ENCODE assay signal across 6 cellular contexts in the genomic region with DNA sequence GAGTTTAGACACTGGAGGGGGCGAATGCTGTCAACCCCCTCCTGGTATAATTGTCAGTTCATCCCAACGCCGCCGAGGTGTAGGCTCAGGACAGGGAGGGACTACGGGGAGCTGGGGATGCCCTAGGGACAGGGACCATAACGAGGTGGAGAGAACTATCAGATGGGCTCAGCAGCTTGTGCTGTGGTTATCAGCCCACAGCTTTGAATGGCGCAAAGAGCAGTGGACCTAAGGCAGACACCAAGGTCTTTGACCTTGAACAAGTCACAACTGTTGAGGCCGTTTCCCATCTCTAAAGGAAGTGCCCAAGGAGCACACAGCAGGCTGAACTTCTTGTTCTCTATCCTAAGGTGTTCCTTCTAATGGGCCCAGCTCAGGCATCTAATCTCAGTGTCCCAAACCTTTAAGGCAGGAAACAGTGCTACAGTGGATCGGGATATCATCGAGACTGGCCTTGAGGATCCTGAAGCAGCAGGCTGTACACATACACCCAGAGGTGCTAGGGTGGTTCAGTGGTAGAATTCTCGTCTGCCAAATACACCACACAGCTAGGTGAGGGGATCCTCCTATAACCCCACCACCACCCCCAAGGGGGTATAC. TPM values are rescaled to one million over a fixed set of nuclear protein-coding genes. Genes with fewer than 3 reads are reported as not detected.
DNase-seq lines count a peak whose midpoint lies in the region; ATAC-seq and TF ChIP-seq lines count a peak whose summit lies in the region.

No MANE protein-coding gene starts in this region.

- H3K4me3 ChIP-seq in KMS-11 (IDR thresholded peaks at IDR 0.05; ENCODE audit: insufficient read depth, low read depth, low read length), result no peak overlapping the region
- H3K4me3 ChIP-seq in parathyroid adenoma (ENCODE audit: low read depth, low read length), result peak overlapping the region; percentile 63
- no peak overlapping the region for H3K4me3 ChIP-seq in mucosa of descending colon

- H3K9me3 ChIP-seq in parathyroid adenoma (ENCODE audit: control insufficient read depth, low read length), result no peaks in the 10 kb centered on the region
- no peaks in the 10 kb centered on the region for H3K9me3 ChIP-seq in mucosa of descending colon

- H3K4me2 ChIP-seq in KMS-11 (peak overlapping the region; percentile 85), parathyroid adenoma (ENCODE audit: low read length) (peak overlapping the region; percentile 87)

- H3K4me1 ChIP-seq in KMS-11 (ENCODE audit: low read depth, poor library complexity, severe bottlenecking), result peaks cover 35% of the 10 kb centered on the region
- peaks cover 8% of the 10 kb centered on the region for H3K4me1 ChIP-seq in parathyroid adenoma
- H3K4me1 ChIP-seq in mucosa of descending colon (ENCODE audit: low read depth), result peaks cover 20% of the 10 kb centered on the region

- DNase-seq in mucosa of descending colon (no peak), GM20000 (ENCODE audit: low spot score) (no peak), SHP77 treated with DMSO at 0.1 percent for 48 hours (lab: John Stamatoyannopoulos, UW) (no peak)

- H3K27ac ChIP-seq in KMS-11 (peak overlapping the region; percentile 93), cingulate gyrus (ENCODE audit: low read depth, low read length) (peak overlapping the region; percentile 96), parathyroid adenoma (peak overlapping the region; percentile 94)

- no peak for ATAC-seq in mucosa of descending colon

- no peaks in the 10 kb centered on the region for H4K20me1 ChIP-seq in KMS-11 (ENCODE audit: insufficient read depth)

- TF ChIP-seq CTCF in KMS-11 (conservative IDR thresholded peaks at IDR 0.05; ENCODE audit: low read depth, low read length) (no peak), parathyroid adenoma (IDR thresholded peaks at IDR 0.05) (no peak), mucosa of descending colon (IDR thresholded peaks at IDR 0.05) (no peak), GM20000 (IDR thresholded peaks at IDR 0.05; ENCODE audit: extremely low read depth, missing control alignments) (no peak)

- peak overlapping the region; percentile 55 for H2AFZ ChIP-seq in KMS-11 (ENCODE audit: low read depth)
- H2AFZ ChIP-seq in parathyroid adenoma, result peak overlapping the region; percentile 92

- H3K27me3 ChIP-seq in KMS-11 (ENCODE audit: insufficient read depth, low read depth), result no peaks in the 10 kb centered on the region
- H3K27me3 ChIP-seq in parathyroid adenoma (ENCODE audit: control insufficient read depth, insufficient read depth, low read length), result no peaks in the 10 kb centered on the region

- intact Hi-C loops in mucosa of descending colon (cut with DNase I, micrococcal nuclease), result no loop called here

- H3K9ac ChIP-seq in KMS-11 (peak overlapping the region; percentile 87), parathyroid adenoma (no peak overlapping the region)

- H3K79me2 ChIP-seq in KMS-11 (ENCODE audit: insufficient read depth, low read depth), result peaks cover 22% of the 10 kb centered on the region
- H3K79me2 ChIP-seq in parathyroid adenoma, result no peaks in the 10 kb centered on the region

- H3K36me3 ChIP-seq in KMS-11 (ENCODE audit: insufficient read depth) (peaks cover 14% of the 10 kb centered on the region; the same call in 1 of the 2 replicates), parathyroid adenoma (ENCODE audit: control insufficient read depth, insufficient read depth, low read length) (no peaks in the 10 kb centered on the region), mucosa of descending colon (ENCODE audit: low read depth) (no peaks in the 10 kb centered on the region)

RNA-seq across cellular contexts. Expression of gene TUT1, which starts 1.0 kb away (rescaled TPM):
- 10 to 100 TPM; 11.9 to 19.8 (median 13.3) TPM for total RNA-seq in mucosa of descending colon

RNA-seq across cellular contexts. Expression of gene MTA2, which starts 9.3 kb away (rescaled TPM):
- 10 to 100 TPM; 70.7 to 92.1 (median 89.6) TPM for total RNA-seq in mucosa of descending colon

RNA-seq across cellular contexts. Expression of gene EEF1G, which starts 18.6 kb away (rescaled TPM):
- 1,000 to 10,000 TPM; 1,059 to 1,365 (median 1,164) TPM for total RNA-seq in mucosa of descending colon

RNA-seq across cellular contexts. Expression of gene EML3, which starts 20.3 kb away (rescaled TPM):
- total RNA-seq in mucosa of descending colon, result 10 to 100 TPM; 54.6 to 57.7 (median 57.7) TPM

RNA-seq across cellular contexts. Expression of gene ROM1, which starts 20.7 kb away (rescaled TPM):
- total RNA-seq in mucosa of descending colon, result 10 to 100 TPM in 1 of 3 donors, 1 to 10 TPM in 2; 2.7 to 11.9 (median 3.8) TPM
